Comparison of ENCODE assay signal across 14 cellular contexts in the genomic region with DNA sequence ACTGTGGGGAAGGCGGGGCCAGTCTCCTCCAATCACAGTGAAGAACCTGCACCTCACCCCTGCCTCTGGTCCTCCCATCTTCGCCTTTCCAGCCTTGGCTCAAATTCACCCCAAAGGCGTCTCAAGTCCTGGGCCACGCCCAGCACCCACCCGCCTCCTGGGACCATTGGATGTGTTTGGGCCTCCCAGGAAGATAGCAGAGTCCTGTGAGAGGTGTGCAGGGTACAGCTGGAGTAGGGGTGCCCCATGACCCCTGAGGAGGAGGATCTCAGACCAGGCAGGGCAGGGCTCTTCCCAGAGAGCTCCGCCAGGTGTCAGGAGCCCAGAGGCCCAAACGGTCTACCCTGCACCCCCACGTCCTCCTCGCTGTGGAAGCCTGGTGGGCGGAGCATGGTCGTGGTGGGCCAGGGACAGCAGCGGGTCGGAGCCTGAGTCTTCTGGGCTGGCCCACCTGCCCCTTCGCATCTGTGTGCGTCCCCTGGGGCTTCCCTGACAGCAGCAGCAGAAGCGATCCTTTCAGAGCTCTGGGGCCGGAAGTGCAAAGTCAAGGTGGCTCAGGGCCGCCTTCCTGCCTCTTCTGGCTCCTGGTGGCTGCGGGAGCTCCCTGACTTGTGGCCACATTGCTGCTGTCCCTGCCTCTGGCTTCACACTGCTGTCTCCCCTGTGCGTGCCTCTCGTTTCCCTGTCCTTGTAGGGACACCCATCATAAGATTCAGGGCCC. TPM values are rescaled to one million over a fixed set of nuclear protein-coding genes. Genes with fewer than 3 reads are reported as not detected.
DNase-seq lines count a peak whose midpoint lies in the region; ATAC-seq, FAIRE-seq and TF ChIP-seq lines count a peak whose summit lies in the region.
"Had no signal": no experiment of that assay in that cellular context is flagged by ENCODE, and none has a peak within 500 bp of the region (broad histone marks: within the 10 kb centered on the region; RNA-seq: fewer than 3 reads in every experiment).

No MANE protein-coding gene starts in this region.

- POLR2A ChIA-PET in CD4-positive, alpha-beta T cell (lab: Charles Lee): no interaction called here

- H3K27ac ChIP-seq in CD4-positive, alpha-beta T cell (ENCODE audit: low read depth, low read length): no peak overlapping the region
- H3K27ac ChIP-seq in kidney (ENCODE audit: low read depth in 2 of 2, low read length in 2 of 2): no peak overlapping the region
- H3K27ac ChIP-seq: suprapubic skin had no signal

- CTCF ChIA-PET in CD4-positive, alpha-beta T cell (lab: Charles Lee): no interaction called here

- no peaks in the 10 kb centered on the region for H3K36me3 ChIP-seq in kidney (ENCODE audit: control insufficient read depth in 1 of 2, insufficient read depth in 2 of 2, low read length in 2 of 2)
- H3K36me3 ChIP-seq: suprapubic skin had no signal

- no peaks in the 10 kb centered on the region for H3K9me3 ChIP-seq in CD4-positive, alpha-beta T cell (ENCODE audit: control insufficient read depth, low read length)
- H3K9me3 ChIP-seq in kidney (ENCODE audit: control insufficient read depth in 1 of 2, low read length in 2 of 2): peaks cover 0 to 3% of the 10 kb centered on the region in 2 donors
- H3K9me3 ChIP-seq: suprapubic skin had no signal

- no peak overlapping the region for H3K4me3 Mint-ChIP-seq in CD4-positive, alpha-beta T cell
- H3K4me3 Mint-ChIP-seq: mesothelial cell of epicardium had no signal

- FAIRE-seq in kidney (lab: Jason Lieb, UNC): no peak
- FAIRE-seq: bronchial epithelial cell, D721Med had no signal

- H3K9me3 Mint-ChIP-seq in CD4-positive, alpha-beta T cell: no peaks in the 10 kb centered on the region

- H3K4me3 ChIP-seq in kidney (ENCODE audit: low read length in 2 of 2): no peak overlapping the region
- H3K4me3 ChIP-seq: suprapubic skin had no signal

- no peaks in the 10 kb centered on the region for H3K27me3 Mint-ChIP-seq in CD4-positive, alpha-beta T cell

- intact Hi-C loops in CD4-positive, alpha-beta T cell (cut with DNase I, micrococcal nuclease): no loop called here
- intact Hi-C loops in kidney (cut with DNase I): no loop called here

- no peaks in the 10 kb centered on the region for H3K4me1 ChIP-seq in kidney (ENCODE audit: control insufficient read depth in 1 of 2, insufficient read depth in 1 of 2, low read depth in 1 of 2, low read length in 2 of 2)
- H3K4me1 ChIP-seq: suprapubic skin had no signal

- no peaks in the 10 kb centered on the region for H3K36me3 Mint-ChIP-seq in CD4-positive, alpha-beta T cell (ENCODE audit: low read depth)
- H3K36me3 Mint-ChIP-seq: mesothelial cell of epicardium had no signal

- H3K4me1 Mint-ChIP-seq in CD4-positive, alpha-beta T cell (ENCODE audit: low read depth): peaks cover 10% of the 10 kb centered on the region
- H3K4me1 Mint-ChIP-seq: mesothelial cell of epicardium had no signal

- H3K27ac Mint-ChIP-seq in CD4-positive, alpha-beta T cell: no peak overlapping the region
- H3K27ac Mint-ChIP-seq: mesothelial cell of epicardium had no signal

- H3K27me3 ChIP-seq in CD4-positive, alpha-beta T cell (ENCODE audit: control insufficient read depth, insufficient read depth, low read length): no peaks in the 10 kb centered on the region
- H3K27me3 ChIP-seq: suprapubic skin had no signal

- peak in 6 of 10 experiments; percentile 6 to 22 (median 17) for DNase-seq in CD4-positive, alpha-beta T cell
- DNase-seq in GM13976 (ENCODE audit: low spot score) (peak; percentile 78), kidney (peak; percentile 61), NCI-H146 treated with DMSO at 0.1 percent for 48 hours (lab: John Stamatoyannopoulos, UW; ENCODE audit: unreplicated experiment) (no peak), C1 segment of cervical spinal cord (lab: John Stamatoyannopoulos, UW) (no peak)
- DNase-seq in activated CD4-positive, alpha-beta T cell treated with anti-CD3 and anti-CD28 coated beads, Interleukin-2, amount 50 U/mL, for 1 hour: peak; percentile 8
- DNase-seq in effector CD4-positive, alpha-beta T cell: no peak
- DNase-seq: NCI-H2081, OCI-M1 had no signal

- in situ Hi-C loops in GM13976 (cut with MboI; ENCODE audit: low sequenced_read_pairs, unreplicated experiment): no loop called here

- no peak for TF ChIP-seq CTCF in CD4-positive, alpha-beta T cell (IDR thresholded peaks at IDR 0.05)
- TF ChIP-seq CTCF in GM13976 (IDR thresholded peaks at IDR 0.05; ENCODE audit: borderline replicate concordance, control extremely low read depth, extremely low read depth, insufficient read depth, missing control alignments) (no peak), kidney (IDR thresholded peaks at IDR 0.05; ENCODE audit: borderline replicate concordance, extremely low read depth, insufficient read depth) (no peak)

- H3K9ac ChIP-seq in kidney (ENCODE audit: low read length in 2 of 2): no peak overlapping the region

- peak; percentile 24 for ATAC-seq in CD4-positive, alpha-beta T cell (ENCODE audit: poor library complexity)
- ATAC-seq in GM19324 (IDR thresholded peaks at IDR 0.05; ENCODE audit: low FRiP score, unreplicated experiment): no peak

RNA-seq across cellular contexts. Expression of a gene that starts 34.9 kb away (rescaled TPM):
- under 1 TPM; 0.74 to 0.75 TPM for total RNA-seq in CD4-positive, alpha-beta T cell
- total RNA-seq in kidney: 1.6 TPM
- 0.09 TPM for polyA plus RNA-seq in kidney (ENCODE audit: insufficient read depth, low read depth, low replicate concordance)

Comparison
In these comparisons a context has a peak if more than half of its experiments do, and no peak if none do; other contexts are left out.
1. DNase-seq: peak in CD4-positive, alpha-beta T cell (6 of 10), GM13976 (single experiment), activated CD4-positive, alpha-beta T cell treated with anti-CD3 and anti-CD28 coated beads, Interleukin-2, amount 50 U/mL, for 1 hour (single experiment) and kidney (single experiment); none in NCI-H146 treated with DMSO at 0.1 percent for 48 hours (single experiment), C1 segment of cervical spinal cord (0 of 14) and effector CD4-positive, alpha-beta T cell (single experiment).